Comparison of ENCODE assay signal across 15 cellular contexts in genomic region chr3:73569246-73569760, GRCh38. TPM values are rescaled to one million over a fixed set of nuclear protein-coding genes. Genes with fewer than 3 reads are reported as not detected.
DNase-seq lines count a peak whose midpoint lies in the region; ATAC-seq and TF ChIP-seq lines count a peak whose summit lies in the region.
"Had no signal": no experiment of that assay in that cellular context is flagged by ENCODE, and none has a peak within 500 bp of the region (broad histone marks: within the 10 kb centered on the region; RNA-seq: fewer than 3 reads in every experiment).

No MANE protein-coding gene starts in this region.

- intact Hi-C loops in Right ventricle myocardium superior (cut with DNase I): no loop called here

- H3K27ac ChIP-seq in KMS-11 (0 out of 2 replicates have a peak overlapping the region, but pooled peaks have one; percentile 53), muscle layer of colon (ENCODE audit: low read depth, low read length) (peak overlapping the region; percentile 55), skeletal muscle tissue (ENCODE audit: low read depth, low read length) (peak overlapping the region; percentile 73)

- H3K4me3 ChIP-seq in KMS-11 (IDR thresholded peaks at IDR 0.05; ENCODE audit: insufficient read depth, low read depth, low read length) (no peak overlapping the region), muscle layer of colon (ENCODE audit: low read depth in 1 of 2, low read length in 2 of 2) (no peak overlapping the region), skeletal muscle tissue (ENCODE audit: low read length in 3 of 3) (no peak overlapping the region)

- no peaks in the 10 kb centered on the region for H3K79me2 ChIP-seq in KMS-11 (ENCODE audit: insufficient read depth, low read depth)

- no peaks in the 10 kb centered on the region for H4K20me1 ChIP-seq in KMS-11 (ENCODE audit: insufficient read depth)

- H3K36me3 ChIP-seq in KMS-11 (ENCODE audit: insufficient read depth): no peaks in the 10 kb centered on the region
- H3K36me3 ChIP-seq in muscle layer of colon (ENCODE audit: insufficient read depth, low read length): no peaks in the 10 kb centered on the region
- H3K36me3 ChIP-seq in skeletal muscle tissue (ENCODE audit: control insufficient read depth in 3 of 3, insufficient read depth in 3 of 3, low read length in 3 of 3): no peaks in the 10 kb centered on the region

- H3K4me1 ChIP-seq in KMS-11 (ENCODE audit: low read depth, poor library complexity, severe bottlenecking) (peaks cover 28% of the 10 kb centered on the region), muscle layer of colon (ENCODE audit: insufficient read depth, low read length) (peaks cover 58% of the 10 kb centered on the region), skeletal muscle tissue (ENCODE audit: control insufficient read depth in 3 of 3, insufficient read depth in 3 of 3, low read length in 3 of 3) (peaks cover 27 to 49% (median 35%) of the 10 kb centered on the region in 3 donors)

- H3K27me3 ChIP-seq in KMS-11 (ENCODE audit: insufficient read depth, low read depth) (no peaks in the 10 kb centered on the region), muscle layer of colon (ENCODE audit: control insufficient read depth in 1 of 2, insufficient read depth in 2 of 2, low read length in 2 of 2) (no peaks in the 10 kb centered on the region), skeletal muscle tissue (ENCODE audit: control insufficient read depth in 3 of 3, insufficient read depth in 3 of 3, low read length in 3 of 3) (no peaks in the 10 kb centered on the region)

- peak overlapping the region; percentile 55; the same call in 1 of the 2 replicates for H2AFZ ChIP-seq in KMS-11 (ENCODE audit: low read depth)

- ATAC-seq in Right ventricle myocardium superior (ENCODE audit: poor library complexity) (peak; percentile 25), HG02938 (IDR thresholded peaks at IDR 0.05; ENCODE audit: unreplicated experiment) (no peak)
- ATAC-seq: HCT116 had no signal

- H3K9ac ChIP-seq in KMS-11 (no peak overlapping the region), muscle layer of colon (ENCODE audit: low read length) (no peak overlapping the region), skeletal muscle tissue (ENCODE audit: low read depth in 1 of 3, low read length in 3 of 3) (no peak overlapping the region)

- no peak for DNase-seq in Right ventricle myocardium superior
- DNase-seq in effector CD4-positive, alpha-beta T cell: no peak
- DNase-seq in MV-4-11 (lab: John Stamatoyannopoulos, UW): no peak
- DNase-seq in D341Med (ENCODE audit: low spot score): no peak
- DNase-seq: AML-193; IMR-90; NCI-H146; NCI-H2227 treated with DMSO at 0.1 percent for 48 hours; NCI-H69; NK-92 treated with Interleukin-12 subunit alpha and Interleukin-12 subunit beta, amount 100 ng/mL, for 24 hours had no signal

- H3K9me3 ChIP-seq in muscle layer of colon (ENCODE audit: low read length) (no peaks in the 10 kb centered on the region), skeletal muscle tissue (ENCODE audit: control insufficient read depth in 3 of 3, low read length in 3 of 3) (no peaks in the 10 kb centered on the region)

- H3K4me2 ChIP-seq in KMS-11: no peak overlapping the region; the same call in 1 of the 2 replicates

- TF ChIP-seq CTCF in KMS-11 (conservative IDR thresholded peaks at IDR 0.05; ENCODE audit: low read depth, low read length): no peak

RNA-seq across cellular contexts. Expression of gene PDZRN3, which starts 55.4 kb away (rescaled TPM):
- total RNA-seq in Right ventricle myocardium superior: 130 TPM
- total RNA-seq in skeletal muscle tissue: 50.6 TPM
